In genomic region chr4:103397527-103397926, GRCh38 we compare ENCODE assay signal across 30 cellular contexts.
"Had no signal": no experiment of that assay in that cellular context is flagged by ENCODE, and none has a peak within 500 bp of the region (broad histone marks: within the 10 kb centered on the region; RNA-seq: fewer than 3 reads in every experiment).

No MANE protein-coding gene starts in this region.

- H3K9me3 ChIP-seq: adrenal gland, body of pancreas, esophagus muscularis mucosa, gastroesophageal sphincter, heart right ventricle had no signal

- H3K4me1 ChIP-seq: adrenal gland, body of pancreas, esophagus muscularis mucosa, gastroesophageal sphincter, heart right ventricle had no signal

- H3K27me3 ChIP-seq: adrenal gland, body of pancreas, esophagus muscularis mucosa, gastroesophageal sphincter, heart right ventricle had no signal

- H3K27ac Mint-ChIP-seq: activated CD4-positive, alpha-beta memory T cell treated with anti-CD3 and anti-CD28 coated beads, Interleukin-2, amount 10 ng/mL, durations not matched to agents 7 days and 5 days; activated CD4-positive, alpha-beta T cell treated with anti-CD3 and anti-CD28 coated beads, Interleukin-2, amount 10 ng/mL, durations not matched to agents 7 days and 5 days; activated naive CD4-positive, alpha-beta T cell treated with anti-CD3 and anti-CD28 coated beads, Interleukin-2, amount 50 U/mL, for 24 hours; activated naive CD8-positive, alpha-beta T cell treated with anti-CD3 and anti-CD28 coated beads for 36 hours; activated naive CD8-positive, alpha-beta T cell treated with anti-CD3 and anti-CD28 coated beads, Interleukin-2, amount 50 U/mL, for 24 hours; activated T-helper 17 cell treated with anti-CD3 and anti-CD28 coated beads, Interleukin-2, amount 50 U/mL, for 72 hours; effector memory CD8-positive, alpha-beta T cell had no signal

- DNase-seq: activated CD4-positive, alpha-beta memory T cell treated with anti-CD3 and anti-CD28 coated beads, Interleukin-2, amount 10 ng/mL, durations not matched to agents 7 days and 5 days; activated CD4-positive, alpha-beta T cell treated with anti-CD3 and anti-CD28 coated beads for 1 hour; activated CD4-positive, alpha-beta T cell treated with anti-CD3 and anti-CD28 coated beads for 4 hours; activated CD4-positive, alpha-beta T cell treated with anti-CD3 and anti-CD28 coated beads, Interleukin-2, amount 10 ng/mL, durations not matched to agents 7 days and 5 days; activated CD4-positive, alpha-beta T cell treated with anti-CD3 and anti-CD28 coated beads, Interleukin-2, amount 50 U/mL, for 4 hours; activated CD8-positive, alpha-beta memory T cell treated with anti-CD3 and anti-CD28 coated beads, Interleukin-2, amount 50 U/mL, for 48 hours; activated effector memory CD4-positive, alpha-beta T cell treated with Interleukin-2 at 50 U/mL for 16 hours; activated gamma-delta T cell treated with Interleukin-2 at 50 U/mL for 16 hours; activated naive CD4-positive, alpha-beta T cell treated with Interleukin-2 at 50 U/mL for 16 hours; activated naive CD8-positive, alpha-beta T cell treated with anti-CD3 and anti-CD28 coated beads for 36 hours; activated naive CD8-positive, alpha-beta T cell treated with anti-CD3 and anti-CD28 coated beads, Interleukin-2, amount 50 U/mL, for 24 hours; activated T-cell treated with anti-CD3 and anti-CD28 coated beads for 4 hours; activated T-cell treated with anti-CD3 and anti-CD28 coated beads, Interleukin-2, amount 50 U/mL, for 4 hours; adrenal gland; amygdala; aorta; body of pancreas; caudate nucleus; cortex of kidney; dermis blood vessel endothelial cell; effector CD4-positive, alpha-beta T cell; effector memory CD8-positive, alpha-beta T cell; erythroblast; foreskin melanocyte; heart right ventricle; T-helper 2 cell had no signal

- H3K27me3 Mint-ChIP-seq: activated CD4-positive, alpha-beta memory T cell treated with anti-CD3 and anti-CD28 coated beads, Interleukin-2, amount 10 ng/mL, durations not matched to agents 7 days and 5 days; activated CD4-positive, alpha-beta T cell treated with anti-CD3 and anti-CD28 coated beads, Interleukin-2, amount 10 ng/mL, durations not matched to agents 7 days and 5 days; activated naive CD4-positive, alpha-beta T cell treated with anti-CD3 and anti-CD28 coated beads, Interleukin-2, amount 50 U/mL, for 24 hours; activated naive CD8-positive, alpha-beta T cell treated with anti-CD3 and anti-CD28 coated beads for 36 hours; activated naive CD8-positive, alpha-beta T cell treated with anti-CD3 and anti-CD28 coated beads, Interleukin-2, amount 50 U/mL, for 24 hours; activated T-helper 17 cell treated with anti-CD3 and anti-CD28 coated beads, Interleukin-2, amount 50 U/mL, for 72 hours; effector memory CD8-positive, alpha-beta T cell had no signal

- ATAC-seq: activated naive CD8-positive, alpha-beta T cell treated with anti-CD3 and anti-CD28 coated beads, Interleukin-2, amount 50 U/mL, for 24 hours; activated T-cell treated with anti-CD3 and anti-CD28 coated beads, Interleukin-2, amount 50 U/mL, for 4 hours; activated T-helper 17 cell treated with anti-CD3 and anti-CD28 coated beads, Interleukin-2, amount 50 U/mL, for 72 hours; body of pancreas; effector memory CD8-positive, alpha-beta T cell; gastroesophageal sphincter; heart right ventricle had no signal

- H3K4me3 ChIP-seq: adrenal gland, body of pancreas, esophagus muscularis mucosa, gastroesophageal sphincter, heart right ventricle had no signal

- H3K4me1 Mint-ChIP-seq: activated CD4-positive, alpha-beta memory T cell treated with anti-CD3 and anti-CD28 coated beads, Interleukin-2, amount 10 ng/mL, durations not matched to agents 7 days and 5 days; activated CD4-positive, alpha-beta T cell treated with anti-CD3 and anti-CD28 coated beads, Interleukin-2, amount 10 ng/mL, durations not matched to agents 7 days and 5 days; activated naive CD4-positive, alpha-beta T cell treated with anti-CD3 and anti-CD28 coated beads, Interleukin-2, amount 50 U/mL, for 24 hours; activated naive CD8-positive, alpha-beta T cell treated with anti-CD3 and anti-CD28 coated beads for 36 hours; activated naive CD8-positive, alpha-beta T cell treated with anti-CD3 and anti-CD28 coated beads, Interleukin-2, amount 50 U/mL, for 24 hours; activated T-helper 17 cell treated with anti-CD3 and anti-CD28 coated beads, Interleukin-2, amount 50 U/mL, for 72 hours had no signal

- H3K27ac ChIP-seq: adrenal gland, body of pancreas, esophagus muscularis mucosa, gastroesophageal sphincter, heart right ventricle had no signal

- H3K36me3 ChIP-seq: adrenal gland, esophagus muscularis mucosa, gastroesophageal sphincter, heart right ventricle had no signal

- H3K36me3 Mint-ChIP-seq: activated naive CD4-positive, alpha-beta T cell treated with anti-CD3 and anti-CD28 coated beads, Interleukin-2, amount 50 U/mL, for 24 hours; activated naive CD8-positive, alpha-beta T cell treated with anti-CD3 and anti-CD28 coated beads for 36 hours had no signal

- H3K4me3 Mint-ChIP-seq: activated CD4-positive, alpha-beta memory T cell treated with anti-CD3 and anti-CD28 coated beads, Interleukin-2, amount 10 ng/mL, durations not matched to agents 7 days and 5 days; activated CD4-positive, alpha-beta T cell treated with anti-CD3 and anti-CD28 coated beads, Interleukin-2, amount 10 ng/mL, durations not matched to agents 7 days and 5 days; activated naive CD4-positive, alpha-beta T cell treated with anti-CD3 and anti-CD28 coated beads, Interleukin-2, amount 50 U/mL, for 24 hours; activated naive CD8-positive, alpha-beta T cell treated with anti-CD3 and anti-CD28 coated beads for 36 hours; activated naive CD8-positive, alpha-beta T cell treated with anti-CD3 and anti-CD28 coated beads, Interleukin-2, amount 50 U/mL, for 24 hours; activated T-cell treated with anti-CD3 and anti-CD28 coated beads, Interleukin-2, amount 50 U/mL, for 4 hours; activated T-helper 17 cell treated with anti-CD3 and anti-CD28 coated beads, Interleukin-2, amount 50 U/mL, for 72 hours; effector memory CD8-positive, alpha-beta T cell had no signal

- H3K9me3 Mint-ChIP-seq: activated CD4-positive, alpha-beta memory T cell treated with anti-CD3 and anti-CD28 coated beads, Interleukin-2, amount 10 ng/mL, durations not matched to agents 7 days and 5 days; activated CD4-positive, alpha-beta T cell treated with anti-CD3 and anti-CD28 coated beads, Interleukin-2, amount 10 ng/mL, durations not matched to agents 7 days and 5 days; activated naive CD8-positive, alpha-beta T cell treated with anti-CD3 and anti-CD28 coated beads for 36 hours; activated naive CD8-positive, alpha-beta T cell treated with anti-CD3 and anti-CD28 coated beads, Interleukin-2, amount 50 U/mL, for 24 hours; activated T-cell treated with anti-CD3 and anti-CD28 coated beads, Interleukin-2, amount 50 U/mL, for 4 hours; activated T-helper 17 cell treated with anti-CD3 and anti-CD28 coated beads, Interleukin-2, amount 50 U/mL, for 72 hours had no signal
